ENCODE assay signal across 2 cellular contexts in genomic region chr13:73248154-73248553, GRCh38.
TF ChIP-seq lines count a peak whose summit lies in the region.

No MANE protein-coding gene starts in this region.

TF ChIP-seq in SK-N-SH, 30 proteins besides CTCF, POLR2A, EP300 and RAD21 (continued from another document):
- TF ChIP-seq GATA2 (CRISPR knock-in tag; IDR thresholded peaks at IDR 0.05): peak; percentile 28; the same call in 1 of the 2 replicates

TF ChIP-seq in SK-N-SH treated with all-trans-retinoic acid at 6 μM for 48 hours, 23 proteins besides CTCF, POLR2A, EP300 and RAD21 (continued from another document):
- TF ChIP-seq CREB5 (CRISPR knock-in tag; IDR thresholded peaks at IDR 0.05; ENCODE audit: low read depth): no peak
